ENCODE assay signal across 8 cellular contexts in genomic region chr20:35663516-35663812, GRCh38. TPM values are rescaled to one million over a fixed set of nuclear protein-coding genes. Genes with fewer than 3 reads are reported as not detected.
A peak's percentile ranks its signal among the peaks of the same experiment; 100 is the strongest.
DNase-seq lines count a peak whose midpoint lies in the region; ATAC-seq, FAIRE-seq and TF ChIP-seq lines count a peak whose summit lies in the region.

No MANE protein-coding gene starts in this region.

- peaks cover 36% of the 10 kb centered on the region for H3K4me1 ChIP-seq in keratinocyte (ENCODE audit: control insufficient read depth, extremely low read depth, insufficient read depth, low read length)
- peaks cover 48% of the 10 kb centered on the region for H3K4me1 ChIP-seq in suprapubic skin

- H3K36me3 Mint-ChIP-seq in activated naive CD8-positive, alpha-beta T cell treated with anti-CD3 and anti-CD28 coated beads, Interleukin-2, amount 10 ng/mL, durations not matched to agents 7 days and 5 days: peaks cover 26% of the 10 kb centered on the region

- peak; percentile 21 for ATAC-seq in activated naive CD8-positive, alpha-beta T cell treated with anti-CD3 and anti-CD28 coated beads, Interleukin-2, amount 10 ng/mL, durations not matched to agents 7 days and 5 days (ENCODE audit: low read depth)

- H3K4me2 ChIP-seq in keratinocyte (ENCODE audit: control insufficient read depth, extremely low read depth, insufficient read depth, low read depth, low read length): peak overlapping the region; percentile 99

- peak overlapping the region; percentile 96 for H3K9ac ChIP-seq in keratinocyte (ENCODE audit: control insufficient read depth, extremely low read depth, insufficient read depth, low read length)

- DNase-seq in activated gamma-delta T cell treated with Interleukin-2 at 50 U/mL for 16 hours: peak; percentile 42
- DNase-seq in activated gamma-delta T cell (lab: John Stamatoyannopoulos, UW): no peak
- DNase-seq in activated naive CD8-positive, alpha-beta T cell treated with anti-CD3 and anti-CD28 coated beads, Interleukin-2, amount 10 ng/mL, durations not matched to agents 7 days and 5 days: no peak
- no peak for DNase-seq in keratinocyte (ENCODE audit: low read depth, low spot score)
- no peak for DNase-seq in suprapubic skin (ENCODE audit: low spot score in 2 of 2)
- DNase-seq in midbrain (lab: John Stamatoyannopoulos, UW): no peak
- DNase-seq in activated CD4-positive, alpha-beta T cell treated with anti-CD3 and anti-CD28 coated beads, Interleukin-2, amount 50 U/mL, for 1 hour: no peak
- no peak for DNase-seq in NCI-H2196 (lab: John Stamatoyannopoulos, UW; ENCODE audit: unreplicated experiment)

- H3K27me3 ChIP-seq in keratinocyte (ENCODE audit: control insufficient read depth, extremely low read depth, insufficient read depth, low read length) (no peaks in the 10 kb centered on the region), suprapubic skin (no peaks in the 10 kb centered on the region)

- FAIRE-seq in keratinocyte (lab: Jason Lieb, UNC): no peak

- peak overlapping the region; percentile 77 to 89 (median 77) for H3K4me3 ChIP-seq in keratinocyte (ENCODE audit: control insufficient read depth in 2 of 3, extremely low read depth in 1 of 3, insufficient read depth in 2 of 3, low read depth in 1 of 3, low read length in 3 of 3)
- H3K4me3 ChIP-seq in suprapubic skin: peak overlapping the region; percentile 93

- H3K36me3 ChIP-seq in keratinocyte (ENCODE audit: control insufficient read depth in 2 of 2, extremely low read depth in 1 of 2, insufficient read depth in 2 of 2, low read length in 2 of 2): no peaks in the 10 kb centered on the region
- H3K36me3 ChIP-seq in suprapubic skin: peaks cover 3% of the 10 kb centered on the region

- POLR2A ChIA-PET in activated naive CD8-positive, alpha-beta T cell treated with anti-CD3 and anti-CD28 coated beads, Interleukin-2, amount 10 ng/mL, durations not matched to agents 7 days and 5 days (lab: Charles Lee): interaction anchor here (0.5 to 4.8 kb wide), 14 partner anchors 11 to 941 kb away, joined by 3 to 68 read pairs (median 6); partner anchors contain the start of genes CEP250, NFS1, RBM39 and ROMO1

- H3K9me3 ChIP-seq in keratinocyte (ENCODE audit: control insufficient read depth, low read depth, low read length) (no peaks in the 10 kb centered on the region), suprapubic skin (no peaks in the 10 kb centered on the region)

- H3K9me3 Mint-ChIP-seq in activated naive CD8-positive, alpha-beta T cell treated with anti-CD3 and anti-CD28 coated beads, Interleukin-2, amount 10 ng/mL, durations not matched to agents 7 days and 5 days: no peaks in the 10 kb centered on the region

- H3K4me3 Mint-ChIP-seq in activated naive CD8-positive, alpha-beta T cell treated with anti-CD3 and anti-CD28 coated beads, Interleukin-2, amount 10 ng/mL, durations not matched to agents 7 days and 5 days: peak overlapping the region; percentile 79

- H2AFZ ChIP-seq in keratinocyte (ENCODE audit: control insufficient read depth, low read length): no peak overlapping the region

- H3K27ac ChIP-seq in keratinocyte (ENCODE audit: control insufficient read depth, insufficient read depth, low read length) (peak overlapping the region; percentile 92), suprapubic skin (peak overlapping the region; percentile 100)

- no peak for TF ChIP-seq CTCF in keratinocyte (optimal IDR thresholded peaks at IDR 0.05 in 1 of 3, IDR thresholded peaks at IDR 0.05 in 1 of 3, conservative IDR thresholded peaks at IDR 0.05 in 1 of 3; ENCODE audit: extremely low read depth in 1 of 3, insufficient read depth in 2 of 3, low read length in 3 of 3)
- no peak for TF ChIP-seq CTCF in suprapubic skin (IDR thresholded peaks at IDR 0.05)

- 0% methylated on average over 5 of the region's 7 CpGs for WGBS in suprapubic skin

- peaks cover 26% of the 10 kb centered on the region for H4K20me1 ChIP-seq in keratinocyte (ENCODE audit: control insufficient read depth, extremely low read depth, insufficient read depth, low read length)

- H3K79me2 ChIP-seq in keratinocyte (ENCODE audit: control insufficient read depth, insufficient read depth, low read length): peaks cover 63% of the 10 kb centered on the region

- H3K9me1 ChIP-seq in keratinocyte (ENCODE audit: control insufficient read depth, extremely low read depth, insufficient read depth, low read length): no peaks in the 10 kb centered on the region

- TF ChIP-seq EP300 in suprapubic skin (IDR thresholded peaks at IDR 0.05): no peak

- peak overlapping the region; percentile 99 for H3K27ac Mint-ChIP-seq in activated naive CD8-positive, alpha-beta T cell treated with anti-CD3 and anti-CD28 coated beads, Interleukin-2, amount 10 ng/mL, durations not matched to agents 7 days and 5 days

- TF ChIP-seq POLR2A in suprapubic skin (IDR thresholded peaks at IDR 0.05): no peak

- H3K4me1 Mint-ChIP-seq in activated naive CD8-positive, alpha-beta T cell treated with anti-CD3 and anti-CD28 coated beads, Interleukin-2, amount 10 ng/mL, durations not matched to agents 7 days and 5 days: peaks cover 41% of the 10 kb centered on the region

- dilution Hi-C loops in keratinocyte (cut with MboI; ENCODE audit: extremely low pct_ligation_motif_present, low sequenced_read_pairs): no loop called here

- H3K27me3 Mint-ChIP-seq in activated naive CD8-positive, alpha-beta T cell treated with anti-CD3 and anti-CD28 coated beads, Interleukin-2, amount 10 ng/mL, durations not matched to agents 7 days and 5 days: no peaks in the 10 kb centered on the region

RNA-seq across cellular contexts. Expression of gene CPNE1, which starts 1.2 kb away (rescaled TPM):
- 100 to 1,000 TPM; 296 to 327 TPM for total RNA-seq in activated naive CD8-positive, alpha-beta T cell treated with anti-CD3 and anti-CD28 coated beads, Interleukin-2, amount 10 ng/mL, durations not matched to agents 7 days and 5 days
- polyA plus RNA-seq in keratinocyte: 95.3 to 171 TPM (median 111 TPM) in 3 replicates
- polyA plus RNA-seq in keratinocyte (2011; ENCODE audit: low read depth): 79.5 TPM
- 77.6 and 105 TPM in 2 replicates for polyA plus RNA-seq in keratinocyte (2011; cell fraction: cytosol; rRNA removed)
- 251 and 299 TPM in 2 replicates for polyA plus RNA-seq in keratinocyte (2011; cell fraction: nucleus; rRNA removed)
- polyA plus RNA-seq in keratinocyte (2012; ENCODE audit: low replicate concordance): 167 and 182 TPM in 2 replicates
- 108 to 183 TPM (median 140 TPM) in 3 replicates for polyA minus RNA-seq in keratinocyte
- polyA minus RNA-seq in keratinocyte (2011; cell fraction: cytosol; rRNA and poly(A)+ RNA removed): 135 TPM
- 94.5 and 110 TPM in 2 replicates for polyA minus RNA-seq in keratinocyte (2011; cell fraction: nucleus; rRNA and poly(A)+ RNA removed)
- total RNA-seq in suprapubic skin: 100 to 1,000 TPM in 2 of 4 donors, 10 to 100 TPM in 2; 43.3 to 238 (median 103) TPM

RNA-seq across cellular contexts. Expression of gene RBM12, which starts 1.2 kb away (rescaled TPM):
- total RNA-seq in activated naive CD8-positive, alpha-beta T cell treated with anti-CD3 and anti-CD28 coated beads, Interleukin-2, amount 10 ng/mL, durations not matched to agents 7 days and 5 days: 100 to 1,000 TPM; 116 to 120 TPM
- 79.6 to 105 TPM (median 98.9 TPM) in 3 replicates for polyA plus RNA-seq in keratinocyte
- 25.1 TPM for polyA plus RNA-seq in keratinocyte (2011; ENCODE audit: low read depth)
- polyA plus RNA-seq in keratinocyte (2011; cell fraction: cytosol; rRNA removed): 43.4 and 60.6 TPM in 2 replicates
- polyA plus RNA-seq in keratinocyte (2011; cell fraction: nucleus; rRNA removed): 116 and 136 TPM in 2 replicates
- polyA plus RNA-seq in keratinocyte (2012; ENCODE audit: low replicate concordance): 22.6 and 55.7 TPM in 2 replicates
- 128 to 175 TPM (median 135 TPM) in 3 replicates for polyA minus RNA-seq in keratinocyte
- polyA minus RNA-seq in keratinocyte (2011; cell fraction: cytosol; rRNA and poly(A)+ RNA removed): 28.8 TPM
- polyA minus RNA-seq in keratinocyte (2011; cell fraction: nucleus; rRNA and poly(A)+ RNA removed): 44.2 and 113 TPM in 2 replicates
- 10 to 100 TPM; 21.6 to 38.7 (median 32.7) TPM for total RNA-seq in suprapubic skin

RNA-seq across cellular contexts. Expression of gene NFS1, which starts 35.7 kb away (rescaled TPM):
- total RNA-seq in activated naive CD8-positive, alpha-beta T cell treated with anti-CD3 and anti-CD28 coated beads, Interleukin-2, amount 10 ng/mL, durations not matched to agents 7 days and 5 days: 10 to 100 TPM; 33.1 to 33.8 TPM
- polyA plus RNA-seq in keratinocyte: 38.9 to 42.4 TPM (median 39.6 TPM) in 3 replicates
- polyA plus RNA-seq in keratinocyte (2011; ENCODE audit: low read depth): 5.7 TPM
- 44.6 and 44.8 TPM in 2 replicates for polyA plus RNA-seq in keratinocyte (2011; cell fraction: cytosol; rRNA removed)
- polyA plus RNA-seq in keratinocyte (2011; cell fraction: nucleus; rRNA removed): 46.2 and 61.7 TPM in 2 replicates
- polyA plus RNA-seq in keratinocyte (2012; ENCODE audit: low replicate concordance): 19.7 and 25.5 TPM in 2 replicates
- 16.9 to 29.3 TPM (median 27.4 TPM) in 3 replicates for polyA minus RNA-seq in keratinocyte
- 17.6 TPM for polyA minus RNA-seq in keratinocyte (2011; cell fraction: cytosol; rRNA and poly(A)+ RNA removed)
- 17.2 and 25.4 TPM in 2 replicates for polyA minus RNA-seq in keratinocyte (2011; cell fraction: nucleus; rRNA and poly(A)+ RNA removed)
- total RNA-seq in suprapubic skin: 10 to 100 TPM; 39.7 to 73.2 (median 47.3) TPM

RNA-seq across cellular contexts. Expression of gene ROMO1, which starts 35.7 kb away (rescaled TPM):
- 100 to 1,000 TPM in 1 of 2 experiments, 10 to 100 TPM in 1; 96.9 to 112 TPM for total RNA-seq in activated naive CD8-positive, alpha-beta T cell treated with anti-CD3 and anti-CD28 coated beads, Interleukin-2, amount 10 ng/mL, durations not matched to agents 7 days and 5 days
- polyA plus RNA-seq in keratinocyte: 195 to 348 TPM (median 302 TPM) in 3 replicates
- 51.5 TPM for polyA plus RNA-seq in keratinocyte (2011; ENCODE audit: low read depth)
- 199 and 547 TPM in 2 replicates for polyA plus RNA-seq in keratinocyte (2011; cell fraction: cytosol; rRNA removed)
- polyA plus RNA-seq in keratinocyte (2011; cell fraction: nucleus; rRNA removed): 135 and 162 TPM in 2 replicates
- 374 and 403 TPM in 2 replicates for polyA plus RNA-seq in keratinocyte (2012; ENCODE audit: low replicate concordance)
- 26.7 to 84.6 TPM (median 43.0 TPM) in 3 replicates for polyA minus RNA-seq in keratinocyte
- 147 TPM for polyA minus RNA-seq in keratinocyte (2011; cell fraction: cytosol; rRNA and poly(A)+ RNA removed)
- polyA minus RNA-seq in keratinocyte (2011; cell fraction: nucleus; rRNA and poly(A)+ RNA removed): 25.5 and 29.6 TPM in 2 replicates
- 100 to 1,000 TPM; 146 to 299 (median 212) TPM for total RNA-seq in suprapubic skin

RNA-seq across cellular contexts. Expression of gene SPAG4, which starts 47.8 kb away (rescaled TPM):
- total RNA-seq in activated naive CD8-positive, alpha-beta T cell treated with anti-CD3 and anti-CD28 coated beads, Interleukin-2, amount 10 ng/mL, durations not matched to agents 7 days and 5 days: 1 to 10 TPM; 3.8 to 5.7 TPM
- 0.93 to 1.9 TPM (median 1.3 TPM) in 3 replicates for polyA plus RNA-seq in keratinocyte
- 1.0 TPM for polyA plus RNA-seq in keratinocyte (2011; ENCODE audit: low read depth)
- 0.85 and 2.0 TPM in 2 replicates for polyA plus RNA-seq in keratinocyte (2011; cell fraction: cytosol; rRNA removed)
- 2.4 and 5.2 TPM in 2 replicates for polyA plus RNA-seq in keratinocyte (2011; cell fraction: nucleus; rRNA removed)
- polyA plus RNA-seq in keratinocyte (2012; ENCODE audit: low replicate concordance): 2.4 and 2.5 TPM in 2 replicates
- 0.67 to 2.2 TPM in 2 of 3 replicates, not detected in the other for polyA minus RNA-seq in keratinocyte
- polyA minus RNA-seq in keratinocyte (2011; cell fraction: cytosol; rRNA and poly(A)+ RNA removed): not detected
- polyA minus RNA-seq in keratinocyte (2011; cell fraction: nucleus; rRNA and poly(A)+ RNA removed): 1.4 and 1.5 TPM in 2 replicates
- total RNA-seq in suprapubic skin: under 1 TPM in 1 of 4 donors, not detected in 3; 0.89 TPM
